15 cellular contexts compared by ENCODE assay signal in the genomic region with DNA sequence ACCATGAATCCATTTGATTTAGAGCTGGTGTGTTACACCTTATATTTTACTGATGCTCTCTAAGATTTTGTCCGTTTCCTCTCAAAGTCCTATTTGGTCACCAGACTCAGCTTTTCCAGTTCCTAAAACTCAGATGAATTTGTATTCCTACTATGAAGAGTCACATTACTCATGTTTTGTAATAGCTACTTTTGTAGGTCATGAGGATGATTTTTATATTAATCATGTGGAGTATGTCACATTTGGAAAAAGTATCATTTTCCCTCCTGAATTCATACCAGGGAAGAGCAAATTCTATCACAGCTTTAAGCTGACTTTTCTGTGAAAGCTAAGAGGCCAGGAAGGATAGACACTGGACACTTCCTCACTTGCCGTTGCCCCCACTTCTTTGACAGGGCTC.
DNase-seq lines count a peak whose midpoint lies in the region; ATAC-seq and TF ChIP-seq lines count a peak whose summit lies in the region.
"Had no signal": no experiment of that assay in that cellular context is flagged by ENCODE, and none has a peak within 500 bp of the region (broad histone marks: within the 10 kb centered on the region; RNA-seq: fewer than 3 reads in every experiment).

No MANE protein-coding gene starts in this region.

- TF ChIP-seq CTCF in fibroblast of mammary gland (conservative IDR thresholded peaks at IDR 0.05; ENCODE audit: control insufficient read depth, insufficient read depth, low read depth, low read length) (no peak), osteoblast (IDR thresholded peaks at IDR 0.05; ENCODE audit: extremely low read depth, low read depth, low read length) (no peak), esophagus muscularis mucosa (IDR thresholded peaks at IDR 0.05) (no peak)

- H4K20me1 ChIP-seq in osteoblast (ENCODE audit: insufficient read depth, low read length): no peaks in the 10 kb centered on the region

- H3K4me1 ChIP-seq in osteoblast (ENCODE audit: insufficient read depth, low read length) (peaks cover 10% of the 10 kb centered on the region), esophagus muscularis mucosa (no peaks in the 10 kb centered on the region)
- H3K4me1 ChIP-seq: A549 had no signal

- H3K9me3 ChIP-seq in osteoblast (ENCODE audit: low read depth, low read length) (no peaks in the 10 kb centered on the region), esophagus muscularis mucosa (no peaks in the 10 kb centered on the region)
- H3K9me3 ChIP-seq: A549, HAP-1 had no signal

- H3K36me3 ChIP-seq in osteoblast (ENCODE audit: insufficient read depth, low read length): no peaks in the 10 kb centered on the region
- no peaks in the 10 kb centered on the region for H3K36me3 ChIP-seq in esophagus muscularis mucosa
- H3K36me3 ChIP-seq: HAP-1 had no signal

- peak; percentile 28 for DNase-seq in AG20443 (ENCODE audit: low spot score)
- DNase-seq in LHCN-M2 (ENCODE audit: low read depth): peak; percentile 58
- peak; percentile 52 for DNase-seq in fibroblast of mammary gland (ENCODE audit: low read depth)
- DNase-seq in osteoblast (ENCODE audit: insufficient read length, low spot score, missing footprints): peak; percentile 56
- DNase-seq in mesenteric fat pad (ENCODE audit: low spot score): no peak
- DNase-seq in esophagus muscularis mucosa (ENCODE audit: extremely low spot score): no peak
- DNase-seq: CD4-positive, alpha-beta memory T cell; NCI-H146; NCI-H2081 treated with DMSO at 0.1 percent for 48 hours; NCI-H226; NCI-H526 had no signal

- 86% methylated on average over 2 of the region's 2 CpGs for WGBS in esophagus muscularis mucosa

- no peak for ATAC-seq in GM18511 (IDR thresholded peaks at IDR 0.05; ENCODE audit: unreplicated experiment)
- ATAC-seq in HG03460 (IDR thresholded peaks at IDR 0.05; ENCODE audit: unreplicated experiment): no peak
- ATAC-seq: A549 had no signal

- H3K27me3 ChIP-seq in osteoblast (ENCODE audit: insufficient read depth, low read length) (no peaks in the 10 kb centered on the region), esophagus muscularis mucosa (no peaks in the 10 kb centered on the region)

- no peak overlapping the region for H2AFZ ChIP-seq in osteoblast (ENCODE audit: low read length)

- no peaks in the 10 kb centered on the region for H3K79me2 ChIP-seq in osteoblast (ENCODE audit: insufficient read depth, low read length)

- no peak overlapping the region for H3K4me3 ChIP-seq in fibroblast of mammary gland (ENCODE audit: control insufficient read depth, low read depth, low read length)
- H3K4me3 ChIP-seq in osteoblast (ENCODE audit: insufficient read depth, low read length): no peak overlapping the region
- no peak overlapping the region for H3K4me3 ChIP-seq in esophagus muscularis mucosa
- H3K4me3 ChIP-seq: A549, HAP-1 had no signal

- H3K27ac ChIP-seq in osteoblast (ENCODE audit: low read depth, low read length) (no peak overlapping the region), esophagus muscularis mucosa (replicated peaks in 1 of 4) (no peak overlapping the region)
- H3K27ac ChIP-seq: A549 had no signal

- no peak for TF ChIP-seq POLR2A in esophagus muscularis mucosa (IDR thresholded peaks at IDR 0.05; ENCODE audit: low read depth)

- H3K4me2 ChIP-seq in osteoblast (ENCODE audit: insufficient read depth, low read length): no peak overlapping the region
- H3K4me2 ChIP-seq: A549 had no signal

- intact Hi-C loops in esophagus muscularis mucosa (cut with DNase I): no loop called here

- TF ChIP-seq EP300 in esophagus muscularis mucosa (IDR thresholded peaks at IDR 0.05): no peak

Comparison
In these comparisons a context has a peak if more than half of its experiments do, and no peak if none do; other contexts are left out.
1. DNase-seq: peak in AG20443 (single experiment), LHCN-M2 (single experiment), fibroblast of mammary gland (single experiment) and osteoblast (single experiment); none in mesenteric fat pad (single experiment) and esophagus muscularis mucosa (single experiment).